8 cellular contexts compared by ENCODE assay signal in genomic region chr14:54396183-54396492, GRCh38. TPM values are rescaled to one million over a fixed set of nuclear protein-coding genes. Genes with fewer than 3 reads are reported as not detected.
A peak's percentile ranks its signal among the peaks of the same experiment; 100 is the strongest.
DNase-seq lines count a peak whose midpoint lies in the region; ATAC-seq, FAIRE-seq and TF ChIP-seq lines count a peak whose summit lies in the region.

No MANE protein-coding gene starts in this region.

- DNase-seq in activated CD4-positive, alpha-beta T cell treated with anti-CD3 and anti-CD28 coated beads, Interleukin-2, amount 50 U/mL, for 48 hours: peak; percentile 34 to 46
- no peak for DNase-seq in activated CD4-positive, alpha-beta T cell treated with anti-CD3 and anti-CD28 coated beads for 1 hour
- no peak for DNase-seq in activated naive CD8-positive, alpha-beta T cell treated with anti-CD3 and anti-CD28 coated beads for 36 hours
- DNase-seq in HepG2 (ENCODE audit: low spot score): no peak
- no peak for DNase-seq in suprapubic skin (ENCODE audit: low spot score in 2 of 2)
- no peak for DNase-seq in GM10266 (ENCODE audit: extremely low spot score)
- DNase-seq in DMS153 treated with DMSO at 0.1 percent for 48 hours (lab: John Stamatoyannopoulos, UW; ENCODE audit: unreplicated experiment): no peak

- peak overlapping the region; percentile 32 for H3K4me2 ChIP-seq in HepG2 (ENCODE audit: low read depth, low read length)

- H3K4me1 ChIP-seq in HepG2 (ENCODE audit: insufficient read depth, low read length) (peaks cover 33% of the 10 kb centered on the region), suprapubic skin (peaks cover 20% of the 10 kb centered on the region)

- no peak for TF ChIP-seq EP300 in HepG2 (IDR thresholded peaks at IDR 0.05; ENCODE audit: low read depth in 2 of 2, low read length in 2 of 2)
- TF ChIP-seq EP300 in HepG2 (CRISPR knock-in tag; IDR thresholded peaks at IDR 0.05; ENCODE audit: borderline replicate concordance): no peak
- TF ChIP-seq EP300 in suprapubic skin (IDR thresholded peaks at IDR 0.05): no peak

- in situ Hi-C loops in HepG2 (cut with HindIII; ENCODE audit: extremely low pct_ligation_motif_present, low pct_unique_long_range_greater_than_20kb): no loop called here

- peaks cover 2% of the 10 kb centered on the region for H3K36me3 Mint-ChIP-seq in activated naive CD8-positive, alpha-beta T cell treated with anti-CD3 and anti-CD28 coated beads for 36 hours

- CTCF ChIA-PET in HepG2 (lab: Yijun Ruan, JAX; ENCODE audit: low intra/inter-chr PET ratio, low total read pairs): no interaction called here

- peaks cover 29% of the 10 kb centered on the region for H3K79me2 ChIP-seq in HepG2 (ENCODE audit: insufficient read depth, low read length)

- H3K9me3 Mint-ChIP-seq in activated naive CD8-positive, alpha-beta T cell treated with anti-CD3 and anti-CD28 coated beads for 36 hours: no peaks in the 10 kb centered on the region

- H3K4me3 ChIP-seq in HepG2 (replicated peaks in 1 of 3; ENCODE audit: insufficient read depth in 1 of 3, low read depth in 2 of 3, low read length in 3 of 3): peak overlapping the region in 1 of 3 experiments; percentile 30; a peak in 2 of 6 replicates
- H3K4me3 ChIP-seq in suprapubic skin: peak overlapping the region; percentile 73

- no peak for FAIRE-seq in HepG2 (lab: Jason Lieb, UNC)

- TF ChIP-seq POLR2A in HepG2 (IDR thresholded peaks at IDR 0.05; ENCODE audit: insufficient read depth in 1 of 2, low read depth in 2 of 2, low read length in 2 of 2) (no peak), suprapubic skin (IDR thresholded peaks at IDR 0.05) (no peak)

- no peaks in the 10 kb centered on the region for H4K20me1 ChIP-seq in HepG2 (ENCODE audit: insufficient read depth, low read length)

- H3K27me3 ChIP-seq in HepG2 (ENCODE audit: control insufficient read depth in 1 of 2, insufficient read depth in 2 of 2, low read length in 2 of 2) (no peaks in the 10 kb centered on the region; a peak in 1 of 5 replicates), suprapubic skin (no peaks in the 10 kb centered on the region)

- no peak overlapping the region for H3K9ac ChIP-seq in HepG2 (ENCODE audit: insufficient read depth, low read depth, low read length)

- H3K4me1 Mint-ChIP-seq in activated naive CD8-positive, alpha-beta T cell treated with anti-CD3 and anti-CD28 coated beads for 36 hours: peaks cover 18% of the 10 kb centered on the region

- H3K9me3 ChIP-seq in HepG2 (ENCODE audit: low read length): no peaks in the 10 kb centered on the region
- no peaks in the 10 kb centered on the region for H3K9me3 ChIP-seq in suprapubic skin

- no peak overlapping the region for H2AFZ ChIP-seq in HepG2 (ENCODE audit: low read length)

- no peak for TF ChIP-seq RAD21 in HepG2 (CRISPR knock-in tag; IDR thresholded peaks at IDR 0.05)

- no peak for TF ChIP-seq CTCF in HepG2 (CRISPR knock-in tag; IDR thresholded peaks at IDR 0.05)
- no peak for TF ChIP-seq CTCF in suprapubic skin (IDR thresholded peaks at IDR 0.05)
- no peak for TF ChIP-seq CTCF in GM10266 (IDR thresholded peaks at IDR 0.05; ENCODE audit: control insufficient read depth, insufficient read depth, low read depth, missing control alignments)

- intact Hi-C loops in HepG2 (cut with micrococcal nuclease; ENCODE audit: unreplicated experiment): loop anchor here (2.0 kb wide), 3 partner anchors 29 to 45 kb away; partner anchors contain the start of gene CNIH1

- no peak overlapping the region for H3K27ac ChIP-seq in HepG2 (ENCODE audit: extremely low read length, insufficient read depth, low read length)
- H3K27ac ChIP-seq in suprapubic skin: no peak overlapping the region

- H3K36me3 ChIP-seq in HepG2 (replicated peaks in 1 of 2; ENCODE audit: control insufficient read depth in 1 of 2, insufficient read depth in 2 of 2, low read length in 2 of 2) (no peaks in the 10 kb centered on the region), suprapubic skin (no peaks in the 10 kb centered on the region)

- H3K4me3 Mint-ChIP-seq in activated naive CD8-positive, alpha-beta T cell treated with anti-CD3 and anti-CD28 coated beads for 36 hours: peak overlapping the region; percentile 85

- 88% methylated on average over 9 of the region's 9 CpGs for whole genome bisulfite sequencing in HepG2 (ENCODE audit: low lambda C conversion rate)
- WGBS in suprapubic skin: 66% methylated on average over 9 of the region's 9 CpGs

- no TSS peak for BruUV-seq in HepG2 (replicated peaks; lab: Mats Ljungman, UMichigan)

- ATAC-seq in HepG2: no peak
- no peak for ATAC-seq in HG02623 (IDR thresholded peaks at IDR 0.05; ENCODE audit: unreplicated experiment)

- POLR2A ChIA-PET in HepG2 (lab: Yijun Ruan, JAX): interaction anchor here (1.0 to 3.5 kb wide), 6 partner anchors 8 to 55 kb away, joined by 3 to 26 read pairs (median 12); no protein-coding TSS in a partner anchor

- no peaks in the 10 kb centered on the region for H3K27me3 Mint-ChIP-seq in activated naive CD8-positive, alpha-beta T cell treated with anti-CD3 and anti-CD28 coated beads for 36 hours

- H3K27ac Mint-ChIP-seq in activated naive CD8-positive, alpha-beta T cell treated with anti-CD3 and anti-CD28 coated beads for 36 hours: peak overlapping the region; percentile 74

TF ChIP-seq in HepG2, 621 proteins besides CTCF, POLR2A, EP300 and RAD21:
- no peak for TF ChIP-seq ZMAT3 (CRISPR knock-in tag; conservative IDR thresholded peaks at IDR 0.05)
- TF ChIP-seq FOXC1 (CRISPR knock-in tag; IDR thresholded peaks at IDR 0.05; ENCODE audit: borderline replicate concordance): 0 out of 2 replicates have a peak, but pooled peaks have one; percentile 14
- no peak for TF ChIP-seq JUN (CRISPR knock-in tag; IDR thresholded peaks at IDR 0.05)
TF ChIP-seq in HepG2: peak in this region for 1.

RNA-seq across cellular contexts. Expression of gene CDKN3, which starts 0.7 kb away (rescaled TPM):
- total RNA-seq in activated naive CD8-positive, alpha-beta T cell treated with anti-CD3 and anti-CD28 coated beads for 36 hours: 10 to 100 TPM; 77.9 to 79.5 TPM
- 88.9 and 111 TPM in 2 replicates for total RNA-seq in HepG2 (2016; rRNA removed; fragmentation: Illumina TruSeq; extraction: Trizol)
- 99.7 and 101 TPM in 2 replicates for total RNA-seq in HepG2 (2016; cell fraction: cytosol; rRNA removed; fragmentation: Illumina TruSeq; extraction: Trizol; ENCODE audit: low read depth)
- total RNA-seq in HepG2 (2016; cell fraction: insoluble cytoplasmic fraction; rRNA removed; fragmentation: Illumina TruSeq; extraction: Trizol): 85.6 and 114 TPM in 2 replicates
- 103 and 105 TPM in 2 replicates for total RNA-seq in HepG2 (2016; cell fraction: membrane; rRNA removed; fragmentation: Illumina TruSeq; extraction: Trizol)
- 34.4 and 36.0 TPM in 2 replicates for total RNA-seq in HepG2 (2016; cell fraction: nucleus; rRNA removed; fragmentation: Illumina TruSeq; extraction: Trizol)
- polyA plus RNA-seq in HepG2 (2011; rRNA removed): 35.6 and 63.0 TPM in 2 replicates
- 33.8 and 36.3 TPM in 2 replicates for polyA plus RNA-seq in HepG2 (2011; cell fraction: cytosol; rRNA removed)
- 11.3 and 11.6 TPM in 2 replicates for polyA plus RNA-seq in HepG2 (2011; cell fraction: nucleus; rRNA removed)
- 20.0 and 47.4 TPM in 2 replicates for polyA plus RNA-seq in HepG2 (2012)
- 161 and 180 TPM in 2 replicates for polyA plus RNA-seq in HepG2 (2016; cell fraction: cytosol; fragmentation: Illumina TruSeq; extraction: Trizol; ENCODE audit: low read depth)
- polyA plus RNA-seq in HepG2 (2016; cell fraction: insoluble cytoplasmic fraction; fragmentation: Illumina TruSeq; extraction: Trizol; ENCODE audit: low read depth): 126 and 133 TPM in 2 replicates
- 133 and 134 TPM in 2 replicates for polyA plus RNA-seq in HepG2 (2016; cell fraction: membrane; fragmentation: Illumina TruSeq; extraction: Trizol; ENCODE audit: low read depth)
- 52.0 and 52.9 TPM in 2 replicates for polyA plus RNA-seq in HepG2 (2016; cell fraction: nucleus; fragmentation: Illumina TruSeq; extraction: Trizol; ENCODE audit: insufficient read depth, low read depth)
- polyA minus RNA-seq in HepG2 (2011; rRNA and poly(A)+ RNA removed; ENCODE audit: low replicate concordance): 13.8 and 27.5 TPM in 2 replicates
- 8.9 and 13.9 TPM in 2 replicates for polyA minus RNA-seq in HepG2 (2011; cell fraction: cytosol; rRNA and poly(A)+ RNA removed)
- 10.0 and 15.7 TPM in 2 replicates for polyA minus RNA-seq in HepG2 (2011; cell fraction: nucleus; rRNA and poly(A)+ RNA removed)
- 1 to 10 TPM in 3 of 4 donors, not detected in 1; 4.9 to 8.0 (median 7.5) TPM for total RNA-seq in suprapubic skin

RNA-seq across cellular contexts. Expression of gene CNIH1, which starts 45.0 kb away (rescaled TPM):
- total RNA-seq in activated naive CD8-positive, alpha-beta T cell treated with anti-CD3 and anti-CD28 coated beads for 36 hours: 10 to 100 TPM; 92.0 to 95.4 TPM
- total RNA-seq in HepG2 (2016; rRNA removed; fragmentation: Illumina TruSeq; extraction: Trizol) (141 and 166 TPM in 2 replicates), suprapubic skin (100 to 1,000 TPM in 2 of 4 donors, 10 to 100 TPM in 2; 48.9 to 137 (median 99.3) TPM)
- 78.4 and 95.3 TPM in 2 replicates for total RNA-seq in HepG2 (2016; cell fraction: cytosol; rRNA removed; fragmentation: Illumina TruSeq; extraction: Trizol; ENCODE audit: low read depth)
- 150 and 169 TPM in 2 replicates for total RNA-seq in HepG2 (2016; cell fraction: insoluble cytoplasmic fraction; rRNA removed; fragmentation: Illumina TruSeq; extraction: Trizol)
- total RNA-seq in HepG2 (2016; cell fraction: membrane; rRNA removed; fragmentation: Illumina TruSeq; extraction: Trizol): 182 and 203 TPM in 2 replicates
- total RNA-seq in HepG2 (2016; cell fraction: nucleus; rRNA removed; fragmentation: Illumina TruSeq; extraction: Trizol): 107 and 124 TPM in 2 replicates
- polyA plus RNA-seq in HepG2 (2011; rRNA removed): 335 and 421 TPM in 2 replicates
- polyA plus RNA-seq in HepG2 (2011; cell fraction: cytosol; rRNA removed): 589 and 760 TPM in 2 replicates
- 90.4 and 93.4 TPM in 2 replicates for polyA plus RNA-seq in HepG2 (2011; cell fraction: nucleus; rRNA removed)
- 212 and 227 TPM in 2 replicates for polyA plus RNA-seq in HepG2 (2012)
- polyA plus RNA-seq in HepG2 (2016; cell fraction: cytosol; fragmentation: Illumina TruSeq; extraction: Trizol; ENCODE audit: low read depth): 124 and 138 TPM in 2 replicates
- polyA plus RNA-seq in HepG2 (2016; cell fraction: insoluble cytoplasmic fraction; fragmentation: Illumina TruSeq; extraction: Trizol; ENCODE audit: low read depth): 185 and 205 TPM in 2 replicates
- polyA plus RNA-seq in HepG2 (2016; cell fraction: membrane; fragmentation: Illumina TruSeq; extraction: Trizol; ENCODE audit: low read depth): 220 and 225 TPM in 2 replicates
- polyA plus RNA-seq in HepG2 (2016; cell fraction: nucleus; fragmentation: Illumina TruSeq; extraction: Trizol; ENCODE audit: insufficient read depth, low read depth): 245 and 260 TPM in 2 replicates
- 581 and 762 TPM in 2 replicates for polyA minus RNA-seq in HepG2 (2011; rRNA and poly(A)+ RNA removed; ENCODE audit: low replicate concordance)
- polyA minus RNA-seq in HepG2 (2011; cell fraction: cytosol; rRNA and poly(A)+ RNA removed): 203 and 246 TPM in 2 replicates
- 54.2 and 93.9 TPM in 2 replicates for polyA minus RNA-seq in HepG2 (2011; cell fraction: nucleus; rRNA and poly(A)+ RNA removed)

Comparison
In these comparisons a context has a peak if more than half of its experiments do, and no peak if none do; other contexts are left out.
1. DNase-seq: peak in activated CD4-positive, alpha-beta T cell treated with anti-CD3 and anti-CD28 coated beads, Interleukin-2, amount 50 U/mL, for 48 hours (2 of 2); none in activated CD4-positive, alpha-beta T cell treated with anti-CD3 and anti-CD28 coated beads for 1 hour (single experiment), activated naive CD8-positive, alpha-beta T cell treated with anti-CD3 and anti-CD28 coated beads for 36 hours (single experiment), HepG2 (single experiment), suprapubic skin (0 of 2), GM10266 (single experiment) and DMS153 treated with DMSO at 0.1 percent for 48 hours (single experiment).